In genomic region chr5:173582198-173583092, GRCh38 we compare ENCODE assay signal across 13 cellular contexts. TPM values are rescaled to one million over a fixed set of nuclear protein-coding genes. Genes with fewer than 3 reads are reported as not detected.
A peak's percentile ranks its signal among the peaks of the same experiment; 100 is the strongest.
DNase-seq lines count a peak whose midpoint lies in the region; ATAC-seq and TF ChIP-seq lines count a peak whose summit lies in the region.
"Had no signal": no experiment of that assay in that cellular context is flagged by ENCODE, and none has a peak within 500 bp of the region (broad histone marks: within the 10 kb centered on the region; RNA-seq: fewer than 3 reads in every experiment).

No MANE protein-coding gene starts in this region.

- H4K91ac ChIP-seq in mesenchymal stem cell (ENCODE audit: low read length), result peak overlapping the region; percentile 6

- 58% methylated on average over 13 of the region's 13 CpGs for WGBS in mesenchymal stem cell

- CTCF ChIA-PET in activated CD4-positive, alpha-beta memory T cell treated with anti-CD3 and anti-CD28 coated beads for 36 hours (lab: Charles Lee), result interaction anchor here (0.6 to 3.0 kb wide), 5 partner anchors 9 to 353 kb away, joined by 3 to 13 read pairs (median 4); no protein-coding TSS in a partner anchor

- no peak overlapping the region for H2AK5ac ChIP-seq in mesenchymal stem cell (ENCODE audit: low read length, severe bottlenecking)

- H3K27ac ChIP-seq in coronary artery (no peak overlapping the region), mesenchymal stem cell (ENCODE audit: low read length, poor library complexity, severe bottlenecking) (no peak overlapping the region)
- H3K27ac ChIP-seq: colonic mucosa, hepatocyte had no signal

- H3K9me3 Mint-ChIP-seq in type B pancreatic cell, result peaks cover 5% of the 10 kb centered on the region
- peaks cover 14% of the 10 kb centered on the region for H3K9me3 Mint-ChIP-seq in T-helper 2 cell treated with Interferon-gamma antibody and Interleukin-4, amounts not matched to agents 5 μg/mL and 100 μg/mL, for 36 hours
- H3K9me3 Mint-ChIP-seq in activated CD4-positive, alpha-beta memory T cell treated with anti-CD3 and anti-CD28 coated beads for 36 hours, result peaks cover 40% of the 10 kb centered on the region

- peaks cover 2% of the 10 kb centered on the region for H3K27me3 Mint-ChIP-seq in type B pancreatic cell
- H3K27me3 Mint-ChIP-seq in T-helper 2 cell treated with Interferon-gamma antibody and Interleukin-4, amounts not matched to agents 5 μg/mL and 100 μg/mL, for 36 hours (ENCODE audit: low read depth), result no peaks in the 10 kb centered on the region
- peaks cover 4% of the 10 kb centered on the region for H3K27me3 Mint-ChIP-seq in activated CD4-positive, alpha-beta memory T cell treated with anti-CD3 and anti-CD28 coated beads for 36 hours

- TF ChIP-seq CTCF in coronary artery (IDR thresholded peaks at IDR 0.05) (no peak), type B pancreatic cell (conservative IDR thresholded peaks at IDR 0.05) (no peak)

- H3K4me3 ChIP-seq in coronary artery (no peak overlapping the region), mesenchymal stem cell (ENCODE audit: insufficient read depth in 1 of 2, low read depth in 1 of 2, low read length in 2 of 2) (no peak overlapping the region)
- H3K4me3 ChIP-seq: colonic mucosa, hepatocyte had no signal

- peaks cover 3% of the 10 kb centered on the region for H3K36me3 Mint-ChIP-seq in type B pancreatic cell
- H3K36me3 Mint-ChIP-seq in T-helper 2 cell treated with Interferon-gamma antibody and Interleukin-4, amounts not matched to agents 5 μg/mL and 100 μg/mL, for 36 hours (ENCODE audit: low read depth), result peaks cover 1% of the 10 kb centered on the region
- peaks cover 14% of the 10 kb centered on the region for H3K36me3 Mint-ChIP-seq in activated CD4-positive, alpha-beta memory T cell treated with anti-CD3 and anti-CD28 coated beads for 36 hours

- H3K18ac ChIP-seq in mesenchymal stem cell (ENCODE audit: low read depth in 1 of 2, low read length in 2 of 2), result peak overlapping the region; percentile 63 to 88

- peaks cover 2% of the 10 kb centered on the region for H3K4me1 ChIP-seq in mesenchymal stem cell (ENCODE audit: control insufficient read depth, insufficient read depth, low read depth, low read length)
- H3K4me1 ChIP-seq: colonic mucosa had no signal

- intact Hi-C loops in Right ventricle myocardium superior (cut with DNase I), result no loop called here
- intact Hi-C loops in cardiac septum (cut with DNase I), result no loop called here
- intact Hi-C loops in activated CD4-positive, alpha-beta memory T cell treated with anti-CD3 and anti-CD28 coated beads for 36 hours (cut with micrococcal nuclease), result no loop called here

- H3K4me1 Mint-ChIP-seq in type B pancreatic cell (ENCODE audit: unreplicated experiment), result peaks cover 16% of the 10 kb centered on the region
- H3K4me1 Mint-ChIP-seq in T-helper 2 cell treated with Interferon-gamma antibody and Interleukin-4, amounts not matched to agents 5 μg/mL and 100 μg/mL, for 36 hours (ENCODE audit: low read depth), result no peaks in the 10 kb centered on the region
- no peaks in the 10 kb centered on the region for H3K4me1 Mint-ChIP-seq in activated CD4-positive, alpha-beta memory T cell treated with anti-CD3 and anti-CD28 coated beads for 36 hours (ENCODE audit: low read depth)
- H3K4me1 Mint-ChIP-seq: CD8-positive, alpha-beta memory T cell had no signal

- H2AFZ ChIP-seq in mesenchymal stem cell (ENCODE audit: low read depth, low read length), result no peak overlapping the region
- H2AFZ ChIP-seq: hepatocyte had no signal

- ATAC-seq in Right ventricle myocardium superior (ENCODE audit: poor library complexity) (peak; percentile 73), left lobe of liver (no peak)

- H2BK120ac ChIP-seq in mesenchymal stem cell (ENCODE audit: low read depth, low read length), result no peak overlapping the region

- no peak overlapping the region for H3K9ac ChIP-seq in mesenchymal stem cell (ENCODE audit: low read length)

- H2BK15ac ChIP-seq in mesenchymal stem cell (ENCODE audit: low read depth, poor library complexity, severe bottlenecking), result no peak overlapping the region

- H3K14ac ChIP-seq in mesenchymal stem cell (ENCODE audit: low read length in 2 of 2), result no peak overlapping the region

- H3K27me3 ChIP-seq in mesenchymal stem cell (ENCODE audit: control insufficient read depth in 1 of 2, insufficient read depth in 1 of 2, low read length in 2 of 2), result peaks cover 0 to 8% of the 10 kb centered on the region in 2 experiments
- H3K27me3 ChIP-seq: colonic mucosa, hepatocyte had no signal

- H3K4me2 ChIP-seq in mesenchymal stem cell (ENCODE audit: low read length, poor library complexity, severe bottlenecking), result no peak overlapping the region
- H3K4me2 ChIP-seq: hepatocyte had no signal

- no peaks in the 10 kb centered on the region for H3K36me3 ChIP-seq in mesenchymal stem cell (ENCODE audit: control insufficient read depth in 1 of 2, insufficient read depth in 2 of 2, low read depth in 1 of 2, low read length in 2 of 2)
- H3K36me3 ChIP-seq: colonic mucosa had no signal

- peak overlapping the region in 1 of 2 experiments; percentile 4 for H3K4ac ChIP-seq in mesenchymal stem cell (ENCODE audit: low read depth in 1 of 2, low read length in 2 of 2)

- H3K79me1 ChIP-seq in mesenchymal stem cell (replicated peaks; ENCODE audit: low read length, poor library complexity, severe bottlenecking), result no peaks in the 10 kb centered on the region

- peak overlapping the region; percentile 22 for H3K27ac Mint-ChIP-seq in type B pancreatic cell
- H3K27ac Mint-ChIP-seq in T-helper 2 cell treated with Interferon-gamma antibody and Interleukin-4, amounts not matched to agents 5 μg/mL and 100 μg/mL, for 36 hours, result no peak overlapping the region
- H3K27ac Mint-ChIP-seq in activated CD4-positive, alpha-beta memory T cell treated with anti-CD3 and anti-CD28 coated beads for 36 hours, result no peak overlapping the region
- H3K27ac Mint-ChIP-seq: stimulated activated naive CD8-positive, alpha-beta T cell treated with anti-CD3 and anti-CD28 coated beads, Interleukin-15, Interleukin-2, amounts not matched to agents 100 ng/mL and 50 ng/mL, for 24 hours had no signal

- peak overlapping the region; percentile 69 for H4K8ac ChIP-seq in mesenchymal stem cell (ENCODE audit: low read length)

- H3K23ac ChIP-seq in mesenchymal stem cell (ENCODE audit: low read length in 2 of 2), result no peak overlapping the region

- H3K9me3 ChIP-seq in mesenchymal stem cell (ENCODE audit: control insufficient read depth, low read length), result peaks cover 15% of the 10 kb centered on the region
- H3K9me3 ChIP-seq: colonic mucosa had no signal

- H2BK5ac ChIP-seq in mesenchymal stem cell (ENCODE audit: low read depth, low read length, poor library complexity, severe bottlenecking), result no peak overlapping the region

- H3K4me3 Mint-ChIP-seq in type B pancreatic cell, result no peak overlapping the region
- H3K4me3 Mint-ChIP-seq in T-helper 2 cell treated with Interferon-gamma antibody and Interleukin-4, amounts not matched to agents 5 μg/mL and 100 μg/mL, for 36 hours, result no peak overlapping the region
- no peak overlapping the region for H3K4me3 Mint-ChIP-seq in activated CD4-positive, alpha-beta memory T cell treated with anti-CD3 and anti-CD28 coated beads for 36 hours
- H3K4me3 Mint-ChIP-seq: CD8-positive, alpha-beta memory T cell; stimulated activated naive CD8-positive, alpha-beta T cell treated with anti-CD3 and anti-CD28 coated beads, Interleukin-15, Interleukin-2, amounts not matched to agents 100 ng/mL and 50 ng/mL, for 24 hours had no signal

- POLR2A ChIA-PET in activated CD4-positive, alpha-beta memory T cell treated with anti-CD3 and anti-CD28 coated beads for 36 hours (lab: Charles Lee), result no interaction called here

- H2BK12ac ChIP-seq in mesenchymal stem cell (ENCODE audit: low read length in 2 of 2), result peak overlapping the region; percentile 57 to 89

- DNase-seq in Right ventricle myocardium superior (no peak), cardiac septum (ENCODE audit: low spot score) (no peak), coronary artery (ENCODE audit: low spot score) (peak; percentile 45), mesenchymal stem cell (peak; percentile 62), type B pancreatic cell (ENCODE audit: extremely low spot score, unreplicated experiment) (no peak), left lobe of liver (ENCODE audit: low spot score) (no peak)
- DNase-seq in T-helper 2 cell treated with Interferon-gamma antibody and Interleukin-4, amounts not matched to agents 5 μg/mL and 100 μg/mL, for 36 hours (ENCODE audit: low spot score), result no peak
- no peak for DNase-seq in activated CD4-positive, alpha-beta memory T cell treated with anti-CD3 and anti-CD28 coated beads for 36 hours
- DNase-seq: occipital lobe had no signal

RNA-seq across cellular contexts. Expression of gene BOD1, which starts 34.0 kb away (rescaled TPM):
- 47.0 TPM for total RNA-seq in Right ventricle myocardium superior
- 44.9 TPM for total RNA-seq in cardiac septum
- polyA plus RNA-seq in mesenchymal stem cell (2013, experiment 1 of 2), result 79.3 TPM
- 84.2 TPM for polyA plus RNA-seq in mesenchymal stem cell (2013, experiment 2 of 2)
- total RNA-seq in type B pancreatic cell (ENCODE audit: low replicate concordance), result 63.2 and 98.7 TPM in 2 replicates
- total RNA-seq in left lobe of liver, result 12.1 TPM
- total RNA-seq in activated CD4-positive, alpha-beta memory T cell treated with anti-CD3 and anti-CD28 coated beads for 36 hours, result 10 to 100 TPM; 23.9 to 28.6 TPM

Comparison
In these comparisons a context has a peak if more than half of its experiments do, and no peak if none do; other contexts are left out.
1. DNase-seq: peak in coronary artery (single experiment) and mesenchymal stem cell (single experiment); none in Right ventricle myocardium superior (single experiment), cardiac septum (single experiment), type B pancreatic cell (single experiment), T-helper 2 cell treated with Interferon-gamma antibody and Interleukin-4, amounts not matched to agents 5 μg/mL and 100 μg/mL, for 36 hours (single experiment), left lobe of liver (single experiment) and activated CD4-positive, alpha-beta memory T cell treated with anti-CD3 and anti-CD28 coated beads for 36 hours (single experiment).